Comparison of ENCODE assay signal across 15 cellular contexts in genomic region chr18:5286525-5286924, GRCh38. TPM values are rescaled to one million over a fixed set of nuclear protein-coding genes. Genes with fewer than 3 reads are reported as not detected.
A peak's percentile ranks its signal among the peaks of the same experiment; 100 is the strongest.
DNase-seq lines count a peak whose midpoint lies in the region; ATAC-seq and TF ChIP-seq lines count a peak whose summit lies in the region.
"Had no signal": no experiment of that assay in that cellular context is flagged by ENCODE, and none has a peak within 500 bp of the region (broad histone marks: within the 10 kb centered on the region; RNA-seq: fewer than 3 reads in every experiment).

No MANE protein-coding gene starts in this region.

- no peak for DNase-seq in CD4-positive, alpha-beta T cell
- DNase-seq in smooth muscle cell (lab: John Stamatoyannopoulos, UW; ENCODE audit: unreplicated experiment) (no peak), HFFc6 (no peak)
- DNase-seq: C1 segment of cervical spinal cord; Caco-2; CD8-positive, alpha-beta memory T cell; DND-41; H7 had no signal

- H2AFZ ChIP-seq in OCI-LY1 (ENCODE audit: low read length), result no peak overlapping the region
- H2AFZ ChIP-seq in smooth muscle cell (ENCODE audit: low read depth), result no peak overlapping the region
- H2AFZ ChIP-seq: GM23338 had no signal

- H3K27ac Mint-ChIP-seq in CD4-positive, alpha-beta T cell, result peak overlapping the region; percentile 61
- H3K27ac Mint-ChIP-seq in brain, result peak overlapping the region in 3 of 5 experiments; percentile 15 to 32 (median 25)
- no peak overlapping the region for H3K27ac Mint-ChIP-seq in HFFc6
- H3K27ac Mint-ChIP-seq: B cell, GM23338, IgD-negative memory B cell had no signal

- peaks cover 17% of the 10 kb centered on the region for H3K36me3 ChIP-seq in OCI-LY1 (ENCODE audit: insufficient read depth, low read length)
- H3K36me3 ChIP-seq in smooth muscle cell (ENCODE audit: low read depth), result no peaks in the 10 kb centered on the region

- H4K20me1 ChIP-seq in OCI-LY1 (ENCODE audit: insufficient read depth, low read length), result no peaks in the 10 kb centered on the region
- peaks cover 3% of the 10 kb centered on the region for H4K20me1 ChIP-seq in smooth muscle cell (ENCODE audit: low read depth)

- no peaks in the 10 kb centered on the region for H3K27me3 ChIP-seq in CD4-positive, alpha-beta T cell (ENCODE audit: control insufficient read depth, insufficient read depth, low read length)
- H3K27me3 ChIP-seq in OCI-LY1 (ENCODE audit: insufficient read depth, low read length) (no peaks in the 10 kb centered on the region), smooth muscle cell (ENCODE audit: low read depth) (no peaks in the 10 kb centered on the region)

- H3F3A ChIP-seq in OCI-LY1 (ENCODE audit: insufficient read depth, low read length), result no peaks in the 10 kb centered on the region
- H3F3A ChIP-seq in smooth muscle cell (ENCODE audit: low read depth), result no peaks in the 10 kb centered on the region

- peaks cover 51% of the 10 kb centered on the region for H3K4me1 Mint-ChIP-seq in CD4-positive, alpha-beta T cell (ENCODE audit: low read depth)
- H3K4me1 Mint-ChIP-seq in brain, result peaks cover 39% of the 10 kb centered on the region
- peaks cover 8% of the 10 kb centered on the region for H3K4me1 Mint-ChIP-seq in HFFc6 (ENCODE audit: low read depth)

- H3K4me1 ChIP-seq in OCI-LY1 (ENCODE audit: insufficient read depth, low read length, severe bottlenecking), result peaks cover 68% of the 10 kb centered on the region
- H3K4me1 ChIP-seq in smooth muscle cell (ENCODE audit: low read depth), result peaks cover 17% of the 10 kb centered on the region
- H3K4me1 ChIP-seq: Caco-2 had no signal

- H3K9ac ChIP-seq in OCI-LY1 (ENCODE audit: low read length) (no peak overlapping the region), smooth muscle cell (ENCODE audit: low read depth) (no peak overlapping the region)

- ATAC-seq in CD4-positive, alpha-beta T cell (ENCODE audit: poor library complexity), result no peak
- ATAC-seq in GM18502 (IDR thresholded peaks at IDR 0.05; ENCODE audit: poor library complexity, unreplicated experiment) (no peak), SK-N-SH treated with all-trans-retinoic acid at 6 μM for 48 hours (no peak)
- ATAC-seq: GM23338 had no signal

- no peak overlapping the region for H3K4me3 ChIP-seq in OCI-LY1 (ENCODE audit: low read depth, low read length, poor library complexity, severe bottlenecking)
- H3K4me3 ChIP-seq in smooth muscle cell, result no peak overlapping the region
- H3K4me3 ChIP-seq: GM23338 had no signal

- H3K27me3 Mint-ChIP-seq in CD4-positive, alpha-beta T cell, result no peaks in the 10 kb centered on the region
- no peaks in the 10 kb centered on the region for H3K27me3 Mint-ChIP-seq in brain
- no peaks in the 10 kb centered on the region; the same call in 1 of the 2 replicates for H3K27me3 Mint-ChIP-seq in HFFc6 (ENCODE audit: insufficient read depth)
- H3K27me3 Mint-ChIP-seq: B cell; CD8-positive, alpha-beta memory T cell; IgD-negative memory B cell had no signal

- H3K9me3 ChIP-seq in CD4-positive, alpha-beta T cell (ENCODE audit: control insufficient read depth, low read length), result no peaks in the 10 kb centered on the region
- H3K9me3 ChIP-seq in OCI-LY1 (ENCODE audit: low read length) (no peaks in the 10 kb centered on the region), smooth muscle cell (replicated peaks; ENCODE audit: low read depth) (no peaks in the 10 kb centered on the region)
- H3K9me3 ChIP-seq: Caco-2 had no signal

- H3K9me2 ChIP-seq in OCI-LY1 (ENCODE audit: low read depth, low read length), result no peaks in the 10 kb centered on the region

- POLR2A ChIA-PET in CD4-positive, alpha-beta T cell (lab: Charles Lee), result no interaction called here

- H3K27ac ChIP-seq in CD4-positive, alpha-beta T cell (ENCODE audit: low read depth, low read length), result no peak overlapping the region
- H3K27ac ChIP-seq in OCI-LY1 (ENCODE audit: low read depth, low read length, poor library complexity, severe bottlenecking) (peak overlapping the region; percentile 2), smooth muscle cell (ENCODE audit: low read depth) (peak overlapping the region; percentile 55)

- H3K9me3 Mint-ChIP-seq in CD4-positive, alpha-beta T cell, result no peaks in the 10 kb centered on the region
- peaks cover 0 to 3% (median 0%) of the 10 kb centered on the region in 5 experiments for H3K9me3 Mint-ChIP-seq in brain
- H3K9me3 Mint-ChIP-seq in HFFc6, result no peaks in the 10 kb centered on the region
- H3K9me3 Mint-ChIP-seq: CD8-positive, alpha-beta memory T cell; GM23338; IgD-negative memory B cell had no signal

- CTCF ChIA-PET in CD4-positive, alpha-beta T cell (lab: Charles Lee), result no interaction called here

- intact Hi-C loops in CD4-positive, alpha-beta T cell (cut with DNase I, micrococcal nuclease), result no loop called here

- H3K79me2 ChIP-seq in OCI-LY1 (ENCODE audit: insufficient read depth, low read length) (no peaks in the 10 kb centered on the region), smooth muscle cell (ENCODE audit: low read depth) (no peaks in the 10 kb centered on the region)

- H3K4me2 ChIP-seq in OCI-LY1 (ENCODE audit: low read length) (no peak overlapping the region), smooth muscle cell (peak overlapping the region; percentile 40)
- H3K4me2 ChIP-seq: GM23338 had no signal

- no peak for TF ChIP-seq CTCF in CD4-positive, alpha-beta T cell (IDR thresholded peaks at IDR 0.05)
- TF ChIP-seq CTCF in OCI-LY1 (IDR thresholded peaks at IDR 0.05; ENCODE audit: low read length) (no peak), brain (conservative IDR thresholded peaks at IDR 0.05) (no peak), smooth muscle cell (IDR thresholded peaks at IDR 0.05; ENCODE audit: borderline replicate concordance, insufficient read depth, poor library complexity, severe bottlenecking) (no peak), HFFc6 (IDR thresholded peaks at IDR 0.05) (no peak)

- no peak overlapping the region for H3K4me3 Mint-ChIP-seq in CD4-positive, alpha-beta T cell
- peak overlapping the region in 1 of 5 experiments; percentile 35 for H3K4me3 Mint-ChIP-seq in brain
- no peak overlapping the region for H3K4me3 Mint-ChIP-seq in HFFc6
- H3K4me3 Mint-ChIP-seq: B cell; CD8-positive, alpha-beta memory T cell; GM23338; IgD-negative memory B cell had no signal

- H3K36me3 Mint-ChIP-seq in CD4-positive, alpha-beta T cell (ENCODE audit: low read depth), result peaks cover 31% of the 10 kb centered on the region
- H3K36me3 Mint-ChIP-seq in brain (peaks cover 17% of the 10 kb centered on the region), HFFc6 (ENCODE audit: low read depth) (peaks cover 4% of the 10 kb centered on the region)

TF ChIP-seq in SK-N-SH treated with all-trans-retinoic acid at 6 μM for 48 hours, 23 proteins besides CTCF, POLR2A, EP300 and RAD21:
- TF ChIP-seq CREB5 (CRISPR knock-in tag; IDR thresholded peaks at IDR 0.05; ENCODE audit: low read depth), result no peak
- no peak for TF ChIP-seq PPARA (CRISPR knock-in tag; IDR thresholded peaks at IDR 0.05; ENCODE audit: borderline replicate concordance)
- TF ChIP-seq TCF4 (CRISPR knock-in tag; IDR thresholded peaks at IDR 0.05; ENCODE audit: borderline replicate concordance), result no peak
- no peak for TF ChIP-seq ZNF565 (CRISPR knock-in tag; conservative IDR thresholded peaks at IDR 0.05; ENCODE audit: low read depth)
- no peak for TF ChIP-seq CSRNP3 (CRISPR knock-in tag; IDR thresholded peaks at IDR 0.05)
- TF ChIP-seq TOX (CRISPR knock-in tag; IDR thresholded peaks at IDR 0.05; ENCODE audit: borderline replicate concordance), result no peak
- TF ChIP-seq ZNF8 (CRISPR knock-in tag; IDR thresholded peaks at IDR 0.05), result no peak
- no peak for TF ChIP-seq ZC3H10 (CRISPR knock-in tag; IDR thresholded peaks at IDR 0.05)
- TF ChIP-seq ZNF70 (CRISPR knock-in tag; IDR thresholded peaks at IDR 0.05), result no peak
- TF ChIP-seq ARNTL (CRISPR knock-in tag; IDR thresholded peaks at IDR 0.05; ENCODE audit: borderline replicate concordance, low read depth), result no peak

RNA-seq across cellular contexts. Expression of gene ZBTB14, which starts 9.0 kb away (rescaled TPM):
- 10 to 100 TPM; 26.6 to 27.4 TPM for total RNA-seq in CD4-positive, alpha-beta T cell
- polyA plus RNA-seq in brain (ENCODE audit: insufficient read depth, low read depth, low replicate concordance) (9.9 TPM), smooth muscle cell (5.8 and 9.7 TPM in 2 replicates)
- 11.6 and 12.5 TPM in 2 replicates for total RNA-seq in smooth muscle cell
- total RNA-seq in HFFc6 (2021; fragmentation: NEBNext Ultra II Directional; extraction: Animal tissue kit (Norgen Biotek cat#: 25700)), result 1 to 10 TPM; 5.9 to 6.6 (median 6.3) TPM
